In genomic region chr19:7850429-7850819, GRCh38 we compare ENCODE assay signal across 20 cellular contexts. TPM values are rescaled to one million over a fixed set of nuclear protein-coding genes. Genes with fewer than 3 reads are reported as not detected.
DNase-seq lines count a peak whose midpoint lies in the region; ATAC-seq and TF ChIP-seq lines count a peak whose summit lies in the region.
"Had no signal": no experiment of that assay in that cellular context is flagged by ENCODE, and none has a peak within 500 bp of the region (broad histone marks: within the 10 kb centered on the region; RNA-seq: fewer than 3 reads in every experiment).

No MANE protein-coding gene starts in this region.

- peaks cover 9% of the 10 kb centered on the region for H4K20me1 ChIP-seq in IMR-90 (ENCODE audit: insufficient read depth, low read length)

- H3K14ac ChIP-seq in IMR-90 (replicated peaks; ENCODE audit: low read depth, low read length) (no peak overlapping the region), trophoblast cell (ENCODE audit: low read length) (no peak overlapping the region)

- H3K9ac ChIP-seq in IMR-90 (ENCODE audit: low read depth, low read length) = no peak overlapping the region
- H3K9ac ChIP-seq in trophoblast cell (ENCODE audit: low read length) = no peak overlapping the region

- H3K27me3 ChIP-seq in IMR-90 (ENCODE audit: control insufficient read depth, insufficient read depth, low read length) (no peaks in the 10 kb centered on the region), heart left ventricle (no peaks in the 10 kb centered on the region), trophoblast cell (ENCODE audit: insufficient read depth, low read length) (no peaks in the 10 kb centered on the region)

- dilution Hi-C loops in IMR-90 (cut with HindIII; ENCODE audit: low sequenced_read_pairs, unreplicated experiment) = no loop called here

- H3K23ac ChIP-seq in IMR-90 (ENCODE audit: low read depth, low read length) (no peak overlapping the region), trophoblast cell (ENCODE audit: low read length) (no peak overlapping the region)

- ATAC-seq in IMR-90 (ENCODE audit: low read depth) = peak; percentile 76
- ATAC-seq in heart left ventricle = peak; percentile 37 to 74 (median 68)
- ATAC-seq in GM21360 (IDR thresholded peaks at IDR 0.05; ENCODE audit: unreplicated experiment) = no peak
- no peak for ATAC-seq in GM21576 (IDR thresholded peaks at IDR 0.05; ENCODE audit: unreplicated experiment)
- ATAC-seq: Panc1 had no signal

- H3K56ac ChIP-seq in IMR-90 (ENCODE audit: extremely low read depth, insufficient read depth, low read length) = no peak overlapping the region

- TF ChIP-seq POLR2A in IMR-90 (IDR thresholded peaks at IDR 0.05; ENCODE audit: low read depth, low read length) = no peak
- no peak for TF ChIP-seq POLR2A in heart left ventricle (IDR thresholded peaks at IDR 0.05)

- H2BK12ac ChIP-seq in trophoblast cell (ENCODE audit: low read length) = no peak overlapping the region

- H2BK120ac ChIP-seq in IMR-90 (ENCODE audit: low read depth, low read length) = no peak overlapping the region
- no peak overlapping the region for H2BK120ac ChIP-seq in trophoblast cell (ENCODE audit: insufficient read depth, low read length, poor library complexity)

- H4K8ac ChIP-seq in IMR-90 (ENCODE audit: low read depth in 2 of 2, low read length in 2 of 2) = no peak overlapping the region
- H4K8ac ChIP-seq in trophoblast cell (ENCODE audit: low read depth, low read length) = no peak overlapping the region

- no peak for TF ChIP-seq RAD21 in IMR-90 (IDR thresholded peaks at IDR 0.05; ENCODE audit: low read length)

- no peaks in the 10 kb centered on the region for H3K79me2 ChIP-seq in trophoblast cell (ENCODE audit: control insufficient read depth, insufficient read depth, low read length, poor library complexity)

- H3K9me3 ChIP-seq in IMR-90 (ENCODE audit: control insufficient read depth, insufficient read depth, low read length) (no peaks in the 10 kb centered on the region), heart left ventricle (no peaks in the 10 kb centered on the region), trophoblast cell (ENCODE audit: insufficient read depth, low read depth, low read length) (no peaks in the 10 kb centered on the region)
- H3K9me3 ChIP-seq: thoracic aorta had no signal

- H2BK5ac ChIP-seq in IMR-90 (ENCODE audit: low read depth, low read length, poor library complexity, severe bottlenecking) (no peak overlapping the region), trophoblast cell (ENCODE audit: low read depth, low read length, poor library complexity) (no peak overlapping the region)

- H3K79me1 ChIP-seq in IMR-90 (ENCODE audit: low read depth in 1 of 2, low read length in 2 of 2) (0 out of 4 replicates have a peak, but pooled peaks cover 0 to 2% of the 10 kb centered on the region in 2 experiments), trophoblast cell (ENCODE audit: low read length) (no peaks in the 10 kb centered on the region)

- H3K4ac ChIP-seq in IMR-90 (ENCODE audit: low read depth, low read length) (no peak overlapping the region), trophoblast cell (ENCODE audit: low read depth, low read length) (no peak overlapping the region)

- H3K4me1 ChIP-seq in IMR-90 (ENCODE audit: control insufficient read depth, insufficient read depth, low read length) (peaks cover 6% of the 10 kb centered on the region), heart left ventricle (peaks cover 0 to 21% (median 4%) of the 10 kb centered on the region in 12 donors), trophoblast cell (ENCODE audit: control insufficient read depth in 1 of 2, insufficient read depth in 2 of 2, low read length in 2 of 2) (peaks cover 0 to 3% of the 10 kb centered on the region in 2 experiments)

- POLR2A ChIA-PET in IMR-90 (lab: Charles Lee; ENCODE audit: unreplicated experiment) (no interaction called here), RWPE1 (lab: Yijun Ruan, JAX; ENCODE audit: low non-redundant PET) (interaction anchor here (0.6 kb wide), 1 partner anchor 164 kb away, joined by 7 read pairs; no protein-coding TSS in a partner anchor)

- H2AFZ ChIP-seq in IMR-90 (replicated peaks; ENCODE audit: low read length, poor library complexity) (no peak overlapping the region), trophoblast cell (ENCODE audit: insufficient read depth, low read length, poor library complexity) (no peak overlapping the region)

- no TSS peak for BruUV-seq in IMR-90 (replicated peaks; lab: Mats Ljungman, UMichigan)

- H4K12ac ChIP-seq in trophoblast cell (ENCODE audit: low read depth, low read length) = no peak overlapping the region

- CTCF ChIA-PET in IMR-90 (lab: Yijun Ruan, JAX) (interaction anchor here (1.9 kb wide), 1 partner anchor 19 kb away, joined by 4 read pairs; no protein-coding TSS in a partner anchor), RWPE1 (lab: Yijun Ruan, JAX) (interaction anchor here (1.5 kb wide), 1 partner anchor 170 kb away, joined by 4 read pairs; the partner anchor contains the start of gene TRAPPC5)

- no peak overlapping the region for H3K27ac ChIP-seq in IMR-90 (ENCODE audit: insufficient read depth, low read length)
- H3K27ac ChIP-seq in RWPE1 = peak overlapping the region; percentile 83
- H3K27ac ChIP-seq in heart left ventricle = no peak overlapping the region
- H3K27ac ChIP-seq in trophoblast cell (ENCODE audit: low read depth, low read length) = no peak overlapping the region
- H3K27ac ChIP-seq: thoracic aorta had no signal

- intact Hi-C loops in IMR-90 (cut with micrococcal nuclease) = no loop called here
- intact Hi-C loops in heart left ventricle (cut with DNase I) = loop anchor here in 6 of 10 donors (5.0 to 10.0 kb wide), 5 partner anchors 52 to 404 kb away; partner anchors contain the start of genes SNAPC2 (in 3 of the 6), MAP2K7 (in 2 of the 6) and CTXN1 (in 1 of the 6)

- no peak overlapping the region for H2AK5ac ChIP-seq in IMR-90 (ENCODE audit: low read depth, low read length)
- no peak overlapping the region for H2AK5ac ChIP-seq in trophoblast cell (ENCODE audit: low read length)

- no peak overlapping the region for H4K5ac ChIP-seq in IMR-90 (ENCODE audit: low read depth, low read length)

- H3K4me3 ChIP-seq in IMR-90 (ENCODE audit: insufficient read depth, low read depth, low read length) = no peak overlapping the region
- no peak overlapping the region for H3K4me3 ChIP-seq in heart left ventricle
- no peak overlapping the region for H3K4me3 ChIP-seq in trophoblast cell (ENCODE audit: low read depth, low read length)
- H3K4me3 ChIP-seq: thoracic aorta had no signal

- WGBS in IMR-90 (ENCODE audit: extremely low coverage in 2 of 2, insufficient read length in 1 of 2), 2 experiments = no CpG with 5 or more reads among the region's 12 CpGs
- 21 to 45% (median 39%) methylated on average over 10 to 12 of the region's 12 CpGs for WGBS in heart left ventricle, 4 donors
- no CpG with 5 or more reads among the region's 12 CpGs for WGBS in trophoblast cell (ENCODE audit: extremely low coverage, insufficient coverage, insufficient read length)

- DNase-seq in IMR-90 = peak; percentile 71
- DNase-seq in RWPE1 (ENCODE audit: low spot score) = no peak
- peak in 2 of 5 donors; percentile 40 to 54 for DNase-seq in heart left ventricle
- peak; percentile 50 to 70 for DNase-seq in trophoblast cell
- DNase-seq in NCI-H510A treated with DMSO at 0.1 percent for 48 hours (lab: John Stamatoyannopoulos, UW) = no peak
- DNase-seq: activated naive CD4-positive, alpha-beta T cell treated with anti-CD3 and anti-CD28 coated beads, Interleukin-2, amount 10 ng/mL, durations not matched to agents 7 days and 5 days; Calu3; erythroblast; NCI-H1048; NCI-H82; stimulated activated CD4-positive, alpha-beta T cell treated with anti-CD3 and anti-CD28 coated beads, Interleukin-4, amount 100 ng/mL, for 4 hours; stimulated activated CD8-positive, alpha-beta memory T cell treated with anti-CD3 and anti-CD28 coated beads, Interleukin-4, amount 100 ng/mL, for 48 hours had no signal

- H3K4me2 ChIP-seq in IMR-90 (ENCODE audit: low read depth, low read length) = no peak overlapping the region
- H3K4me2 ChIP-seq in trophoblast cell (ENCODE audit: low read length) = no peak overlapping the region

- H3K36me3 ChIP-seq in IMR-90 (ENCODE audit: control insufficient read depth, insufficient read depth, low read length) (no peaks in the 10 kb centered on the region), heart left ventricle (peaks cover 0 to 13% (median 0%) of the 10 kb centered on the region in 9 donors), trophoblast cell (ENCODE audit: control insufficient read depth in 1 of 2, insufficient read depth in 2 of 2, low read length in 2 of 2) (no peaks in the 10 kb centered on the region)
- H3K36me3 ChIP-seq: thoracic aorta had no signal

- H2AK9ac ChIP-seq in IMR-90 (replicated peaks; ENCODE audit: low read depth, low read length, poor library complexity) = no peak overlapping the region

- TF ChIP-seq CTCF in IMR-90 (conservative IDR thresholded peaks at IDR 0.05; ENCODE audit: low read depth, low read length) (no peak), RWPE1 (conservative IDR thresholded peaks at IDR 0.05; ENCODE audit: low read depth) (no peak), heart left ventricle (IDR thresholded peaks at IDR 0.05) (no peak)

- H3K18ac ChIP-seq in IMR-90 (ENCODE audit: low read depth, low read length) (no peak overlapping the region), trophoblast cell (ENCODE audit: low read length) (no peak overlapping the region)

- in situ Hi-C loops in IMR-90 (cut with MboI; ENCODE audit: low sequenced_read_pairs) = no loop called here

- no peak overlapping the region for H2BK15ac ChIP-seq in IMR-90 (ENCODE audit: low read depth, low read length)

- no peak overlapping the region for H2BK20ac ChIP-seq in IMR-90 (ENCODE audit: low read depth, low read length)

- no peaks in the 10 kb centered on the region for H3K9me1 ChIP-seq in IMR-90 (ENCODE audit: insufficient read depth, low read length)

- no peak overlapping the region for H4K91ac ChIP-seq in IMR-90 (ENCODE audit: insufficient read depth, low read depth, low read length)
- H4K91ac ChIP-seq in trophoblast cell (ENCODE audit: low read depth, low read length) = no peak overlapping the region

RNA-seq across cellular contexts. Expression of gene EVI5L, which starts 20.4 kb away (rescaled TPM):
- total RNA-seq in IMR-90 (2012; rRNA removed) (12.7 and 15.0 TPM in 2 replicates), heart left ventricle (10 to 100 TPM; 18.2 to 41.9 (median 22.1) TPM)
- polyA plus RNA-seq in IMR-90 (2012; rRNA removed) (14.6 and 15.0 TPM in 2 replicates), heart left ventricle (10 to 100 TPM; 20.5 to 34.7 TPM)
- 13.6 and 18.5 TPM in 2 replicates for polyA plus RNA-seq in IMR-90 (2012; cell fraction: cytosol; rRNA removed)
- polyA plus RNA-seq in IMR-90 (2012; cell fraction: nucleus; rRNA removed; ENCODE audit: low replicate concordance) = 21.0 and 37.0 TPM in 2 replicates
- 7.0 and 7.3 TPM in 2 replicates for polyA plus RNA-seq in trophoblast cell (2013)

RNA-seq across cellular contexts. Expression of gene PRR36, which starts 23.8 kb away (rescaled TPM):
- total RNA-seq in IMR-90 (2012; rRNA removed) (not detected in 2 replicates), heart left ventricle (under 1 TPM in 5 of 9 donors, not detected in 4; 0.07 to 0.27 (median 0.11) TPM)
- polyA plus RNA-seq in IMR-90 (2012; rRNA removed) (0.02 and 0.06 TPM in 2 replicates), heart left ventricle (under 1 TPM; 0.01 to 0.04 TPM)
- polyA plus RNA-seq in IMR-90 (2012; cell fraction: cytosol; rRNA removed) = 0.05 and 0.21 TPM in 2 replicates
- 0.09 and 0.29 TPM in 2 replicates for polyA plus RNA-seq in IMR-90 (2012; cell fraction: nucleus; rRNA removed; ENCODE audit: low replicate concordance)
- 0.94 and 1.00 TPM in 2 replicates for polyA plus RNA-seq in trophoblast cell (2013)
- total RNA-seq: dermis microvascular lymphatic vessel endothelial cell, omental fat pad, skeletal muscle tissue, thoracic aorta had no signal
- polyA plus RNA-seq: IgD-negative memory B cell had no signal

RNA-seq across cellular contexts. Expression of gene LRRC8E, which starts 37.9 kb away (rescaled TPM):
- total RNA-seq in IMR-90 (2012; rRNA removed) (6.9 and 7.2 TPM in 2 replicates), heart left ventricle (1 to 10 TPM in 4 of 9 donors, under 1 TPM in 5; 0.17 to 2.2 (median 1.00) TPM)
- polyA plus RNA-seq in IMR-90 (2012; rRNA removed) (6.4 and 6.9 TPM in 2 replicates), heart left ventricle (1 to 10 TPM in 1 of 2 donors, under 1 TPM in 1; 0.27 to 2.6 TPM)
- polyA plus RNA-seq in IMR-90 (2012; cell fraction: cytosol; rRNA removed) = 4.1 and 5.4 TPM in 2 replicates
- 4.1 and 7.1 TPM in 2 replicates for polyA plus RNA-seq in IMR-90 (2012; cell fraction: nucleus; rRNA removed; ENCODE audit: low replicate concordance)
- 2.3 and 2.4 TPM in 2 replicates for polyA plus RNA-seq in trophoblast cell (2013)
- polyA plus RNA-seq: IgD-negative memory B cell had no signal

RNA-seq across cellular contexts. Expression of gene MAP2K7, which starts 53.3 kb away (rescaled TPM):
- total RNA-seq in IMR-90 (2012; rRNA removed) = 3.9 and 4.1 TPM in 2 replicates
- 15.6 TPM in 2 replicates for polyA plus RNA-seq in IMR-90 (2012; rRNA removed)
- 4.4 and 11.5 TPM in 2 replicates for polyA plus RNA-seq in IMR-90 (2012; cell fraction: cytosol; rRNA removed)
- 49.0 and 68.0 TPM in 2 replicates for polyA plus RNA-seq in IMR-90 (2012; cell fraction: nucleus; rRNA removed; ENCODE audit: low replicate concordance)
- 10 to 100 TPM; 11.6 to 26.6 (median 23.5) TPM for total RNA-seq in heart left ventricle
- 10 to 100 TPM; 22.2 to 35.5 TPM for polyA plus RNA-seq in heart left ventricle
- polyA plus RNA-seq in trophoblast cell (2013) = 32.6 and 34.8 TPM in 2 replicates

Comparison
In these comparisons a context has a peak if more than half of its experiments do, and no peak if none do; other contexts are left out.
1. ATAC-seq: peak in IMR-90 (single experiment) and heart left ventricle (4 of 4); none in GM21360 (single experiment) and GM21576 (single experiment).
2. DNase-seq: peak in IMR-90 (single experiment) and trophoblast cell (2 of 2); none in RWPE1 (single experiment) and NCI-H510A treated with DMSO at 0.1 percent for 48 hours (single experiment).